10 cellular contexts compared by ENCODE assay signal in genomic region chr2:203579730-203580129, GRCh38. TPM values are rescaled to one million over a fixed set of nuclear protein-coding genes. Genes with fewer than 3 reads are reported as not detected.
A peak's percentile ranks its signal among the peaks of the same experiment; 100 is the strongest.
DNase-seq lines count a peak whose midpoint lies in the region; ATAC-seq and TF ChIP-seq lines count a peak whose summit lies in the region.
"Had no signal": no experiment of that assay in that cellular context is flagged by ENCODE, and none has a peak within 500 bp of the region (broad histone marks: within the 10 kb centered on the region; RNA-seq: fewer than 3 reads in every experiment).

No MANE protein-coding gene starts in this region.

- H3K4me3 Mint-ChIP-seq in activated naive CD8-positive, alpha-beta T cell treated with anti-CD3 and anti-CD28 coated beads for 36 hours, result no peak overlapping the region
- H3K4me3 Mint-ChIP-seq: CD14-positive monocyte had no signal

- no peak for TF ChIP-seq POLR2A in sigmoid colon (IDR thresholded peaks at IDR 0.05)

- no peaks in the 10 kb centered on the region for H3K36me3 ChIP-seq in ACC112 (ENCODE audit: insufficient read depth, low read length)
- H3K36me3 ChIP-seq in GM23248 (ENCODE audit: low read depth), result no peaks in the 10 kb centered on the region
- no peaks in the 10 kb centered on the region for H3K36me3 ChIP-seq in colonic mucosa
- H3K36me3 ChIP-seq in trophoblast cell (ENCODE audit: control insufficient read depth in 1 of 2, insufficient read depth in 2 of 2, low read length in 2 of 2), result no peaks in the 10 kb centered on the region
- no peaks in the 10 kb centered on the region for H3K36me3 ChIP-seq in sigmoid colon

- peak overlapping the region; percentile 21 for H3K4ac ChIP-seq in trophoblast cell (ENCODE audit: low read depth, low read length)

- intact Hi-C loops in colonic mucosa (cut with DNase I) (no loop called here), sigmoid colon (cut with DNase I) (loop anchor here (5.0 kb wide), 2 partner anchors 42 to 73 kb away; partner anchors contain the start of gene RAPH1)

- H3K4me1 ChIP-seq in ACC112 (ENCODE audit: control insufficient read depth, insufficient read depth, low read length, unreplicated experiment), result peaks cover 36% of the 10 kb centered on the region
- peaks cover 38% of the 10 kb centered on the region for H3K4me1 ChIP-seq in GM23248 (ENCODE audit: insufficient read depth)
- H3K4me1 ChIP-seq in colonic mucosa, result peaks cover 21% of the 10 kb centered on the region
- H3K4me1 ChIP-seq in trophoblast cell (ENCODE audit: control insufficient read depth in 1 of 2, insufficient read depth in 2 of 2, low read length in 2 of 2), result peaks cover 2 to 10% of the 10 kb centered on the region in 2 experiments
- H3K4me1 ChIP-seq in sigmoid colon, result peaks cover 0 to 31% (median 27%) of the 10 kb centered on the region in 4 donors

- H3K23ac ChIP-seq in trophoblast cell (ENCODE audit: low read length), result no peak overlapping the region

- peak overlapping the region; percentile 88 for H3K14ac ChIP-seq in trophoblast cell (ENCODE audit: low read length)

- H4K91ac ChIP-seq in trophoblast cell (ENCODE audit: low read depth, low read length), result peak overlapping the region; percentile 88

- no peak overlapping the region for H3K27ac Mint-ChIP-seq in activated naive CD8-positive, alpha-beta T cell treated with anti-CD3 and anti-CD28 coated beads for 36 hours

- peak overlapping the region; percentile 66 for H2BK5ac ChIP-seq in trophoblast cell (ENCODE audit: low read depth, low read length, poor library complexity)

- H3K9me3 Mint-ChIP-seq in activated naive CD8-positive, alpha-beta T cell treated with anti-CD3 and anti-CD28 coated beads for 36 hours, result no peaks in the 10 kb centered on the region

- H3K27me3 Mint-ChIP-seq in activated naive CD8-positive, alpha-beta T cell treated with anti-CD3 and anti-CD28 coated beads for 36 hours, result no peaks in the 10 kb centered on the region

- peak overlapping the region; percentile 72 for H2BK120ac ChIP-seq in trophoblast cell (ENCODE audit: insufficient read depth, low read length, poor library complexity)

- ATAC-seq in GM18867 (IDR thresholded peaks at IDR 0.05; ENCODE audit: unreplicated experiment), result no peak

- H3K9me2 ChIP-seq in GM23248 (ENCODE audit: insufficient read depth), result no peaks in the 10 kb centered on the region

- no peak overlapping the region for H4K12ac ChIP-seq in trophoblast cell (ENCODE audit: low read depth, low read length)

- peaks cover 36% of the 10 kb centered on the region for H3F3A ChIP-seq in GM23248 (ENCODE audit: insufficient read depth)

- no peaks in the 10 kb centered on the region for H3K27me3 ChIP-seq in ACC112 (ENCODE audit: insufficient read depth, low read length)
- no peaks in the 10 kb centered on the region for H3K27me3 ChIP-seq in GM23248 (replicated peaks; ENCODE audit: insufficient read depth)
- no peaks in the 10 kb centered on the region for H3K27me3 ChIP-seq in colonic mucosa
- H3K27me3 ChIP-seq in trophoblast cell (ENCODE audit: insufficient read depth, low read length), result no peaks in the 10 kb centered on the region
- no peaks in the 10 kb centered on the region for H3K27me3 ChIP-seq in sigmoid colon

- peak overlapping the region; percentile 40 for H3K4me2 ChIP-seq in GM23248 (ENCODE audit: unreplicated experiment)
- H3K4me2 ChIP-seq in trophoblast cell (ENCODE audit: low read length), result no peak overlapping the region

- H2AFZ ChIP-seq in ACC112 (ENCODE audit: low read length, unreplicated experiment) (peak overlapping the region; percentile 26), GM23248 (no peak overlapping the region; the same call in 1 of the 2 replicates), trophoblast cell (ENCODE audit: insufficient read depth, low read length, poor library complexity) (no peak overlapping the region)

- TF ChIP-seq CTCF in colonic mucosa (IDR thresholded peaks at IDR 0.05) (no peak), sigmoid colon (IDR thresholded peaks at IDR 0.05) (no peak)

- no peaks in the 10 kb centered on the region for H3K9me3 ChIP-seq in GM23248 (ENCODE audit: low read depth)
- H3K9me3 ChIP-seq in colonic mucosa, result no peaks in the 10 kb centered on the region
- H3K9me3 ChIP-seq in trophoblast cell (ENCODE audit: insufficient read depth, low read depth, low read length), result no peaks in the 10 kb centered on the region
- H3K9me3 ChIP-seq in sigmoid colon, result no peaks in the 10 kb centered on the region

- DNase-seq in GM23248 (no peak), colonic mucosa (peak; percentile 24), trophoblast cell (no peak), sigmoid colon (no peak), G401 (ENCODE audit: low spot score) (no peak)
- DNase-seq in activated naive CD8-positive, alpha-beta T cell treated with anti-CD3 and anti-CD28 coated beads for 36 hours, result no peak
- DNase-seq: NCI-H1694 had no signal

- H3K27ac ChIP-seq in ACC112 (ENCODE audit: low read depth, low read length) (peak overlapping the region; percentile 47), GM23248 (peak overlapping the region; percentile 55), colonic mucosa (peak overlapping the region; percentile 85), trophoblast cell (ENCODE audit: low read depth, low read length) (peak overlapping the region; percentile 93), sigmoid colon (no peak overlapping the region)

- WGBS in GM23248 (ENCODE audit: low coverage in 1 of 2, low lambda C conversion rate in 2 of 2, missing lambda C conversion rate in 2 of 2), 2 experiments, result 100% methylated on average over 2 of the region's 2 CpGs
- no CpG with 5 or more reads among the region's 2 CpGs for WGBS in trophoblast cell (ENCODE audit: extremely low coverage, insufficient coverage, insufficient read length)
- WGBS in sigmoid colon, 2 donors, result 25 to 71% methylated on average over 2 of the region's 2 CpGs

- H3K9ac ChIP-seq in GM23248 (no peak overlapping the region), colonic mucosa (ENCODE audit: low read depth in 2 of 2, low read length in 2 of 2) (peak overlapping the region in 1 of 2 donors; percentile 68), trophoblast cell (ENCODE audit: low read length) (no peak overlapping the region)

- no peaks in the 10 kb centered on the region for H3K79me2 ChIP-seq in ACC112 (ENCODE audit: control insufficient read depth, insufficient read depth, low read length, unreplicated experiment)
- H3K79me2 ChIP-seq in GM23248 (ENCODE audit: insufficient read depth), result no peaks in the 10 kb centered on the region
- H3K79me2 ChIP-seq in trophoblast cell (ENCODE audit: control insufficient read depth, insufficient read depth, low read length, poor library complexity), result peaks cover 1% of the 10 kb centered on the region

- H3K79me1 ChIP-seq in trophoblast cell (ENCODE audit: low read length), result peaks cover 10% of the 10 kb centered on the region

- in situ Hi-C loops in GM23248 (cut with MboI) (no loop called here), G401 (cut with HindIII; ENCODE audit: low sequenced_read_pairs) (no loop called here)

- H2AK5ac ChIP-seq in trophoblast cell (ENCODE audit: low read length), result peak overlapping the region; percentile 79

- H3K4me1 Mint-ChIP-seq in activated naive CD8-positive, alpha-beta T cell treated with anti-CD3 and anti-CD28 coated beads for 36 hours, result peaks cover 22% of the 10 kb centered on the region
- H3K4me1 Mint-ChIP-seq: CD14-positive monocyte had no signal

- peak overlapping the region; percentile 95 for H2BK12ac ChIP-seq in trophoblast cell (ENCODE audit: low read length)

- H3K18ac ChIP-seq in trophoblast cell (ENCODE audit: low read length), result peak overlapping the region; percentile 83

- H4K20me1 ChIP-seq in GM23248 (ENCODE audit: insufficient read depth), result no peaks in the 10 kb centered on the region

- no peak overlapping the region for H4K8ac ChIP-seq in trophoblast cell (ENCODE audit: low read depth, low read length)

- H3K4me3 ChIP-seq in ACC112 (ENCODE audit: low read depth, low read length) (no peak overlapping the region), GM23248 (no peak overlapping the region), colonic mucosa (no peak overlapping the region), trophoblast cell (ENCODE audit: low read depth, low read length) (no peak overlapping the region), sigmoid colon (no peak overlapping the region)

- no peak for TF ChIP-seq EP300 in sigmoid colon (IDR thresholded peaks at IDR 0.05)

- peaks cover 2% of the 10 kb centered on the region for H3K36me3 Mint-ChIP-seq in activated naive CD8-positive, alpha-beta T cell treated with anti-CD3 and anti-CD28 coated beads for 36 hours
- H3K36me3 Mint-ChIP-seq: CD14-positive monocyte had no signal

RNA-seq across cellular contexts. Expression of gene RAPH1, which starts 44.6 kb away (rescaled TPM):
- 83.9 and 144 TPM in 2 replicates for total RNA-seq in GM23248 (2014; rRNA removed; shearing (Covaris generic))
- polyA plus RNA-seq in GM23248 (2016; fragmentation: Nextera tagmentation; extraction: Ambion mirVana), result 36.9 and 38.8 TPM in 2 replicates
- 10 to 100 TPM; 26.1 to 39.5 TPM for total RNA-seq in colonic mucosa
- polyA plus RNA-seq in trophoblast cell (2013), result 22.5 and 22.9 TPM in 2 replicates
- total RNA-seq in sigmoid colon, result 10 to 100 TPM; 11.8 to 19.9 (median 14.4) TPM
- polyA plus RNA-seq in sigmoid colon, result 1 to 10 TPM; 4.8 to 7.9 (median 7.4) TPM
- 2.8 and 4.4 TPM in 2 replicates for total RNA-seq in G401 (2014; rRNA removed; shearing (Covaris generic))
- total RNA-seq in activated naive CD8-positive, alpha-beta T cell treated with anti-CD3 and anti-CD28 coated beads for 36 hours, result 1 to 10 TPM; 1.9 to 2.3 TPM

Comparison
In these comparisons a context has a peak if more than half of its experiments do, and no peak if none do; other contexts are left out.
1. H3K27ac ChIP-seq: peak in ACC112 (single experiment), GM23248 (single experiment), colonic mucosa (single experiment) and trophoblast cell (single experiment); none in sigmoid colon (0 of 4).